ENCODE assay signal across 8 cellular contexts in the genomic region with DNA sequence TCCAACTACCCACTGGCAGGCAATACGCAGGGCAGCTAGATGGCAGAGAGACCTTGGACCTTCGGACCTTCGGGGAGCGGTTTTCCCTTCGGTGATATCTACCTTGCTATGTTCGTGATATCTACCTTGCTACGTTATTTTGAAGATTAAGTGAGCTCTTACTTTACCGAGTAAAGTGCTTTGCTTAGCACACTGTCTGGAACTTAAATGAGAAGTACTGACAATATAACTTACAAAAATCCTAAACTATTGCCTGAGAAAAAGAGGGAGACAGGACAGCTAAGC. TPM values are rescaled to one million over a fixed set of nuclear protein-coding genes. Genes with fewer than 3 reads are reported as not detected.
DNase-seq lines count a peak whose midpoint lies in the region; ATAC-seq and TF ChIP-seq lines count a peak whose summit lies in the region.

No MANE protein-coding gene starts in this region.

- peaks cover 6% of the 10 kb centered on the region for H3K36me3 ChIP-seq in mucosa of descending colon (ENCODE audit: low read depth)

- H3K4me1 Mint-ChIP-seq in brain: peaks cover 32% of the 10 kb centered on the region

- peak overlapping the region; percentile 73 for H3K4me3 ChIP-seq in mucosa of descending colon

- H3K4me3 Mint-ChIP-seq in brain: peak overlapping the region; percentile 90 to 97 (median 92)

- intact Hi-C loops in mucosa of descending colon (cut with DNase I, micrococcal nuclease): no loop called here

- DNase-seq in GM10266 (ENCODE audit: extremely low spot score) (no peak), mucosa of descending colon (peak; percentile 79 to 84 (median 80)), NCI-H1105 treated with DMSO at 0.1 percent for 48 hours (lab: John Stamatoyannopoulos, UW) (no peak), GOT3 (lab: John Stamatoyannopoulos, UW) (no peak), NCI-H524 (lab: John Stamatoyannopoulos, UW) (no peak), Kasumi-1 (lab: John Stamatoyannopoulos, UW) (no peak)

- H3K4me1 ChIP-seq in mucosa of descending colon (ENCODE audit: low read depth): peaks cover 28% of the 10 kb centered on the region

- peak overlapping the region; percentile 96 to 100 (median 99) for H3K27ac Mint-ChIP-seq in brain

- H3K9me3 ChIP-seq in mucosa of descending colon: no peaks in the 10 kb centered on the region

- ATAC-seq in HG03135 (IDR thresholded peaks at IDR 0.05; ENCODE audit: unreplicated experiment) (peak; percentile 15), mucosa of descending colon (peak; percentile 52)

- H3K36me3 Mint-ChIP-seq in brain: peaks cover 13% of the 10 kb centered on the region

- peak; percentile 1 for TF ChIP-seq CTCF in GM10266 (IDR thresholded peaks at IDR 0.05; ENCODE audit: control insufficient read depth, insufficient read depth, low read depth, missing control alignments)
- no peak for TF ChIP-seq CTCF in brain (conservative IDR thresholded peaks at IDR 0.05)
- TF ChIP-seq CTCF in mucosa of descending colon (IDR thresholded peaks at IDR 0.05): no peak

- H3K27me3 Mint-ChIP-seq in brain: peaks cover 8% of the 10 kb centered on the region

- H3K9me3 Mint-ChIP-seq in brain: peaks cover 0 to 10% (median 0%) of the 10 kb centered on the region in 5 experiments

RNA-seq across cellular contexts. Expression of a gene that starts 1.0 kb away (rescaled TPM):
- 6.6 TPM for polyA plus RNA-seq in brain (ENCODE audit: insufficient read depth, low read depth, low replicate concordance)
- 10 to 100 TPM; 12.1 to 17.9 (median 14.0) TPM for total RNA-seq in mucosa of descending colon

Comparison
In these comparisons a context has a peak if more than half of its experiments do, and no peak if none do; other contexts are left out.
1. DNase-seq: peak in mucosa of descending colon (3 of 3); none in GM10266 (single experiment), NCI-H1105 treated with DMSO at 0.1 percent for 48 hours (single experiment), GOT3 (single experiment), NCI-H524 (0 of 2) and Kasumi-1 (0 of 2).